ENCODE assay signal across 9 cellular contexts in genomic region chr9:104836235-104836634, GRCh38.
A peak's percentile ranks its signal among the peaks of the same experiment; 100 is the strongest.
DNase-seq lines count a peak whose midpoint lies in the region; ATAC-seq and TF ChIP-seq lines count a peak whose summit lies in the region.
"Had no signal": no experiment of that assay in that cellular context is flagged by ENCODE, and none has a peak within 500 bp of the region (broad histone marks: within the 10 kb centered on the region; RNA-seq: fewer than 3 reads in every experiment).

No MANE protein-coding gene starts in this region.

- no peak for TF ChIP-seq CTCF in heart left ventricle (IDR thresholded peaks at IDR 0.05)

- intact Hi-C loops in heart left ventricle (cut with DNase I) = no loop called here

- no peaks in the 10 kb centered on the region for H3K9me3 ChIP-seq in heart left ventricle

- peak; percentile 19 for DNase-seq in DMS79 (lab: John Stamatoyannopoulos, UW)
- DNase-seq in NCI-H748 (lab: John Stamatoyannopoulos, UW; ENCODE audit: unreplicated experiment) = peak; percentile 88
- no peak for DNase-seq in heart left ventricle
- no peak for DNase-seq in cortex of kidney (lab: John Stamatoyannopoulos, UW)
- DNase-seq in stimulated activated CD4-positive, alpha-beta T cell treated with anti-CD3 and anti-CD28 coated beads, Interleukin-4, amount 100 ng/mL, for 24 hours = no peak

- no peak overlapping the region for H3K4me3 ChIP-seq in heart left ventricle
- H3K4me3 ChIP-seq: skin epidermis had no signal

- H3K27me3 ChIP-seq in heart left ventricle = no peaks in the 10 kb centered on the region

- no peak for TF ChIP-seq POLR2A in heart left ventricle (IDR thresholded peaks at IDR 0.05)

- ATAC-seq in HG03571 (IDR thresholded peaks at IDR 0.05; ENCODE audit: unreplicated experiment) (peak; percentile 67), heart left ventricle (peak in 3 of 4 donors; percentile 45 to 74 (median 54)), GM21360 (IDR thresholded peaks at IDR 0.05; ENCODE audit: unreplicated experiment) (no peak), HG03439 (IDR thresholded peaks at IDR 0.05; ENCODE audit: unreplicated experiment) (no peak)

- WGBS in heart left ventricle, 4 donors = 60 to 75% (median 66%) methylated on average over 1 of the region's 1 CpG

- H3K4me1 ChIP-seq in heart left ventricle = peaks cover 0 to 31% (median 9%) of the 10 kb centered on the region in 12 donors

- H3K36me3 ChIP-seq in heart left ventricle = peaks cover 0 to 96% (median 70%) of the 10 kb centered on the region in 9 donors

- peak overlapping the region in 6 of 12 donors; percentile 2 to 22 (median 15) for H3K27ac ChIP-seq in heart left ventricle

Comparison
In these comparisons a context has a peak if more than half of its experiments do, and no peak if none do; other contexts are left out.
1. DNase-seq: peak in DMS79 (single experiment) and NCI-H748 (single experiment); none in heart left ventricle (0 of 5), cortex of kidney (single experiment) and stimulated activated CD4-positive, alpha-beta T cell treated with anti-CD3 and anti-CD28 coated beads, Interleukin-4, amount 100 ng/mL, for 24 hours (single experiment).
2. ATAC-seq: peak in HG03571 (single experiment) and heart left ventricle (3 of 4); none in GM21360 (single experiment) and HG03439 (single experiment).